Comparison of ENCODE assay signal across 1 cellular context in genomic region chr17:50050431-50051032, GRCh38.
TF ChIP-seq lines count a peak whose summit lies in the region.

No MANE protein-coding gene starts in this region.

TF ChIP-seq in HCT116, 20 proteins besides CTCF, POLR2A, EP300 and RAD21:
- no peak for TF ChIP-seq ZNF274 (IDR thresholded peaks at IDR 0.05; ENCODE audit: low read depth, low read length)
- TF ChIP-seq ATF3 (IDR thresholded peaks at IDR 0.05), result no peak
- TF ChIP-seq CEBPB (IDR thresholded peaks at IDR 0.05; ENCODE audit: low read depth), result no peak
- no peak for TF ChIP-seq POLR2AphosphoS5 (IDR thresholded peaks at IDR 0.05; ENCODE audit: low read depth, low read length)
- TF ChIP-seq SP1 (IDR thresholded peaks at IDR 0.05; ENCODE audit: low read depth), result no peak
- TF ChIP-seq EZH2phosphoT487 (IDR thresholded peaks at IDR 0.05; ENCODE audit: borderline replicate concordance), result no peak
- no peak for TF ChIP-seq EZH2 (IDR thresholded peaks at IDR 0.05)
- TF ChIP-seq TCF7L2 (IDR thresholded peaks at IDR 0.05; ENCODE audit: borderline replicate concordance, extremely low read depth, insufficient read depth, insufficient read length), result no peak
- TF ChIP-seq, protein P1, sequence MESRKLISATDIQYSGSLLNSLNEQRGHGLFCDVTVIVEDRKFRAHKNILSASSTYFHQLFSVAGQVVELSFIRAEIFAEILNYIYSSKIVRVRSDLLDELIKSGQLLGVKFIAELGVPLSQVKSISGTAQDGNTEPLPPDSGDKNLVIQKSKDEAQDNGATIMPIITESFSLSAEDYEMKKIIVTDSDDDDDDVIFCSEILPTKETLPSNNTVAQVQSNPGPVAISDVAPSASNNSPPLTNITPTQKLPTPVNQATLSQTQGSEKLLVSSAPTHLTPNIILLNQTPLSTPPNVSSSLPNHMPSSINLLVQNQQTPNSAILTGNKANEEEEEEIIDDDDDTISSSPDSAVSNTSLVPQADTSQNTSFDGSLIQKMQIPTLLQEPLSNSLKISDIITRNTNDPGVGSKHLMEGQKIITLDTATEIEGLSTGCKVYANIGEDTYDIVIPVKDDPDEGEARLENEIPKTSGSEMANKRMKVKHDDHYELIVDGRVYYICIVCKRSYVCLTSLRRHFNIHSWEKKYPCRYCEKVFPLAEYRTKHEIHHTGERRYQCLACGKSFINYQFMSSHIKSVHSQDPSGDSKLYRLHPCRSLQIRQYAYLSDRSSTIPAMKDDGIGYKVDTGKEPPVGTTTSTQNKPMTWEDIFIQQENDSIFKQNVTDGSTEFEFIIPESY (IDR thresholded peaks at IDR 0.05; ENCODE audit: extremely low read depth, insufficient replicate concordance, low read length), result no peak
- TF ChIP-seq YY1 (IDR thresholded peaks at IDR 0.05; ENCODE audit: extremely low read depth, insufficient replicate concordance, low read depth, low read length), result no peak
- no peak for TF ChIP-seq SRF (IDR thresholded peaks at IDR 0.05; ENCODE audit: low read depth)
- TF ChIP-seq ELF1 (IDR thresholded peaks at IDR 0.05; ENCODE audit: borderline replicate concordance, low read depth), result no peak
- TF ChIP-seq EGR1 (IDR thresholded peaks at IDR 0.05; ENCODE audit: low read depth), result no peak
